ENCODE assay signal across 13 cellular contexts in the genomic region with DNA sequence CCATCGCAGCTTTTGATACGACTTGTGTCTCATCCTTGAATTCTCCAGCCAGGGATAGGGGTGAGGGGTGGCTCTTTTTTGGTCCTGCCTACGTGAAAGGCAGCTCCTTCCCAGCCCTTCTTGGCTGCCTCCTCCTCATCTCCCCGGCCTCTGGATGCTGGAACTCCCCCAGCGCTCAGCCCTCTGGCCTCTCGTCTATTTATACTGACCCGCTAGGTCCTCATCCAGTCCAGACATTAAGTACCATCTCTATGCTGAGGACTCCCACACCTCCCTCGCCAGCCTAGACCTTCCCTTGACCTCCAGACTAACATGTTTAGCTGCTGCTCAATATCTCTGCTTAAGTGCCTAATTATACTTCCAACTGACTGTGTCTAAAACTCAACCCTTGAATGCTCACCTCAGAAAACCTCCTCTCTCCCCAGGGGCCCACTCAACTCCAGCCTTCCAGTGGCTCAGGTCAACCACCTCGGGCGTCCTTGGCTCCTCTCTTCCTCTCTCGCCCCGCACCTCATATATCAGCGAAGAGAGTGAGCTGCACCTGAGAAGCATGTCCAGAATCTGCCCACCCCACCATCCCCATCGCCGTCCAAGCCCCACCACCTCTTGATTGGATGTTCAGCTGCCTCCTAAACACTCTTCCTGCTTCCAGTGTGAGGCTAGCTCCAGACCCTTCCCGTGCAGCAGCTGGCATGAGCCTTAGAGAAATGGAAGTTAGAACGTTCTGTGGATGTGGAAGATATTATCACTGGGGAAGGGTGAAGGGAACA. TPM values are rescaled to one million over a fixed set of nuclear protein-coding genes. Genes with fewer than 3 reads are reported as not detected.
DNase-seq lines count a peak whose midpoint lies in the region; ATAC-seq and TF ChIP-seq lines count a peak whose summit lies in the region.
"Had no signal": no experiment of that assay in that cellular context is flagged by ENCODE, and none has a peak within 500 bp of the region (broad histone marks: within the 10 kb centered on the region; RNA-seq: fewer than 3 reads in every experiment).

No MANE protein-coding gene starts in this region.

- ATAC-seq in gastroesophageal sphincter (no peak), gastrocnemius medialis (no peak), HG03095 (IDR thresholded peaks at IDR 0.05; ENCODE audit: unreplicated experiment) (no peak)

- H3K9me3 ChIP-seq in gastroesophageal sphincter (no peaks in the 10 kb centered on the region), gastrocnemius medialis (no peaks in the 10 kb centered on the region)
- H3K9me3 ChIP-seq: breast epithelium had no signal

- H3K36me3 ChIP-seq in gastroesophageal sphincter (no peaks in the 10 kb centered on the region), gastrocnemius medialis (peaks cover 0 to 7% of the 10 kb centered on the region in 2 donors)
- H3K36me3 ChIP-seq: breast epithelium had no signal

- TF ChIP-seq POLR2A in gastroesophageal sphincter (IDR thresholded peaks at IDR 0.05), result no peak
- peak in 1 of 2 donors; percentile 23 for TF ChIP-seq POLR2A in gastrocnemius medialis (IDR thresholded peaks at IDR 0.05)

- DNase-seq in DMS79 (lab: John Stamatoyannopoulos, UW) (peak; percentile 88), NCI-H69 (lab: John Stamatoyannopoulos, UW) (peak; percentile 23), gastrocnemius medialis (peak in 1 of 2 donors; percentile 82), coronary artery (ENCODE audit: low spot score) (no peak), caudate nucleus (lab: John Stamatoyannopoulos, UW) (no peak)
- DNase-seq in stimulated activated CD4-positive, alpha-beta T cell treated with anti-CD3 and anti-CD28 coated beads, Interleukin-2, amount 100 ng/mL, for 48 hours, result no peak
- DNase-seq: DMS 273 treated with DMSO at 0.1 percent for 48 hours, MM.1S had no signal

- peak overlapping the region in 3 of 4 donors; percentile 45 to 60 (median 49) for H3K27ac ChIP-seq in gastroesophageal sphincter
- peak overlapping the region; percentile 93 to 99 (median 96) for H3K27ac ChIP-seq in gastrocnemius medialis
- peak overlapping the region in 1 of 2 donors; percentile 36 for H3K27ac ChIP-seq in coronary artery
- H3K27ac ChIP-seq in caudate nucleus (ENCODE audit: low read depth, low read length), result no peak overlapping the region
- H3K27ac ChIP-seq: parathyroid adenoma had no signal

- TF ChIP-seq CTCF in gastroesophageal sphincter (IDR thresholded peaks at IDR 0.05) (no peak), gastrocnemius medialis (IDR thresholded peaks at IDR 0.05 in 4 of 5, conservative IDR thresholded peaks at IDR 0.05 in 1 of 5) (no peak), coronary artery (IDR thresholded peaks at IDR 0.05) (no peak)

- in situ Hi-C loops in gastrocnemius medialis (cut with MboI; ENCODE audit: low sequenced_read_pairs in 4 of 4), result loop anchor here in 2 of 4 donors (10.0 kb wide), 2 partner anchors 61 to 99 kb away; a partner anchor contains a TSS

- H3K4me3 ChIP-seq in gastroesophageal sphincter (no peak overlapping the region), gastrocnemius medialis (peak overlapping the region in 3 of 4 donors; percentile 45 to 57 (median 50)), coronary artery (no peak overlapping the region)
- H3K4me3 ChIP-seq: breast epithelium had no signal

- H3K4me1 ChIP-seq in gastroesophageal sphincter (peaks cover 5 to 32% (median 21%) of the 10 kb centered on the region in 3 donors), gastrocnemius medialis (peaks cover 61 to 62% of the 10 kb centered on the region in 2 donors)
- H3K4me1 ChIP-seq: parathyroid adenoma had no signal

- WGBS in gastroesophageal sphincter (ENCODE audit: low coverage in 1 of 2), 2 donors, result 68 to 71% methylated on average over 8 to 17 of the region's 17 CpGs

- no peaks in the 10 kb centered on the region for H3K27me3 ChIP-seq in gastroesophageal sphincter
- H3K27me3 ChIP-seq in gastrocnemius medialis, result no peaks in the 10 kb centered on the region
- H3K27me3 ChIP-seq: breast epithelium had no signal

- no peak for TF ChIP-seq EP300 in gastroesophageal sphincter (IDR thresholded peaks at IDR 0.05)

- intact Hi-C loops in gastrocnemius medialis (cut with DNase I; ENCODE audit: low total_unique reads), result no loop called here

RNA-seq across cellular contexts. Expression of a gene that starts 34.8 kb away (rescaled TPM):
- total RNA-seq in gastroesophageal sphincter (1 to 10 TPM; 1.5 to 3.8 (median 1.9) TPM), gastrocnemius medialis (10 to 100 TPM in 3 of 4 donors, 1 to 10 TPM in 1; 6.4 to 64.4 (median 24.3) TPM)

RNA-seq across cellular contexts. Expression of a gene that starts 58.4 kb away (rescaled TPM):
- total RNA-seq in gastroesophageal sphincter (under 1 TPM in 1 of 4 donors, not detected in 3; under 0.01 TPM), gastrocnemius medialis (1 to 10 TPM in 1 of 4 donors, under 1 TPM in 2, not detected in 1; 0.03 to 1.3 (median 0.36) TPM)
- total RNA-seq: breast epithelium, ureter had no signal

Comparison
In these comparisons a context has a peak if more than half of its experiments do, and no peak if none do; other contexts are left out.
1. DNase-seq: peak in DMS79 (single experiment) and NCI-H69 (single experiment); none in coronary artery (single experiment), caudate nucleus (0 of 61) and stimulated activated CD4-positive, alpha-beta T cell treated with anti-CD3 and anti-CD28 coated beads, Interleukin-2, amount 100 ng/mL, for 48 hours (0 of 2).
2. H3K4me3 ChIP-seq: peak in gastrocnemius medialis (3 of 4); none in gastroesophageal sphincter (0 of 2) and coronary artery (single experiment).